ENCODE assay signal across 23 cellular contexts in genomic region chr14:23513466-23514008, GRCh38. TPM values are rescaled to one million over a fixed set of nuclear protein-coding genes. Genes with fewer than 3 reads are reported as not detected.
DNase-seq lines count a peak whose midpoint lies in the region; TF ChIP-seq lines count a peak whose summit lies in the region.
"Had no signal": no experiment of that assay in that cellular context is flagged by ENCODE, and none has a peak within 500 bp of the region (broad histone marks: within the 10 kb centered on the region; RNA-seq: fewer than 3 reads in every experiment).

No MANE protein-coding gene starts in this region.

- peak; percentile 51 for DNase-seq in NCI-H2107 treated with DMSO at 0.1 percent for 48 hours (lab: John Stamatoyannopoulos, UW; ENCODE audit: unreplicated experiment)
- no peak for DNase-seq in NCI-H2107 (lab: John Stamatoyannopoulos, UW)
- DNase-seq in RWPE1 (ENCODE audit: low spot score) = no peak
- peak; percentile 82 for DNase-seq in globus pallidus (ENCODE audit: low spot score)
- no peak for DNase-seq in D341Med (ENCODE audit: low spot score)
- no peak for DNase-seq in type B pancreatic cell (ENCODE audit: extremely low spot score, unreplicated experiment)
- DNase-seq in dermis blood vessel endothelial cell = no peak
- DNase-seq: activated CD4-positive, alpha-beta T cell treated with anti-CD3 and anti-CD28 coated beads, Interleukin-2, amount 10 ng/mL, durations not matched to agents 24 days and 14 days; activated CD8-positive, alpha-beta memory T cell treated with anti-CD3 and anti-CD28 coated beads, Interleukin-2, amount 10 ng/mL, durations not matched to agents 7 days and 5 days; activated naive CD8-positive, alpha-beta T cell treated with anti-CD3 and anti-CD28 coated beads, Interleukin-2, amount 50 U/mL, for 24 hours; Caco-2; foreskin melanocyte; mammary epithelial cell; naive B cell; ovary; stimulated activated naive B cell treated with anti-CD40 and anti-IgM and Interleukin-4, amounts not matched to agents 10 μg/mL and 1 μg/mL and 100 μg/mL, for 72 hours; trophoblast cell had no signal

- peaks cover 5% of the 10 kb centered on the region for H3K36me3 Mint-ChIP-seq in type B pancreatic cell
- H3K36me3 Mint-ChIP-seq: activated CD8-positive, alpha-beta memory T cell treated with anti-CD3 and anti-CD28 coated beads, Interleukin-2, amount 10 ng/mL, durations not matched to agents 7 days and 5 days had no signal

- no peaks in the 10 kb centered on the region for H3K4me1 Mint-ChIP-seq in type B pancreatic cell (ENCODE audit: unreplicated experiment)

- no peak overlapping the region for H3K4me3 Mint-ChIP-seq in type B pancreatic cell
- H3K4me3 Mint-ChIP-seq: activated CD4-positive, alpha-beta T cell treated with anti-CD3 and anti-CD28 coated beads, Interleukin-2, amount 10 ng/mL, durations not matched to agents 24 days and 14 days; activated CD8-positive, alpha-beta memory T cell treated with anti-CD3 and anti-CD28 coated beads, Interleukin-2, amount 10 ng/mL, durations not matched to agents 7 days and 5 days; activated naive CD8-positive, alpha-beta T cell treated with anti-CD3 and anti-CD28 coated beads, Interleukin-2, amount 50 U/mL, for 24 hours; B cell; stimulated activated naive B cell treated with anti-CD40 and anti-IgM and Interleukin-4, amounts not matched to agents 10 μg/mL and 1 μg/mL and 100 μg/mL, for 72 hours; T-helper 1 cell treated with Interleukin-12 subunit alpha and Interleukin-12 subunit beta and Interleukin-4 antibody, amounts not matched to agents 30 μg/mL and 1 μg/mL, for 36 hours had no signal

- peak overlapping the region; percentile 89 for H3K27ac ChIP-seq in RWPE1
- H3K27ac ChIP-seq in stomach smooth muscle (ENCODE audit: low read length) = peak overlapping the region; percentile 31
- H3K27ac ChIP-seq: KMS-11, ovary, SJSA1 had no signal

- no peaks in the 10 kb centered on the region for H3K9me3 Mint-ChIP-seq in type B pancreatic cell
- H3K9me3 Mint-ChIP-seq: activated CD4-positive, alpha-beta T cell treated with anti-CD3 and anti-CD28 coated beads, Interleukin-2, amount 10 ng/mL, durations not matched to agents 24 days and 14 days; activated naive CD8-positive, alpha-beta T cell treated with anti-CD3 and anti-CD28 coated beads, Interleukin-2, amount 50 U/mL, for 24 hours; stimulated activated naive B cell treated with anti-CD40 and anti-IgM and Interleukin-4, amounts not matched to agents 10 μg/mL and 1 μg/mL and 100 μg/mL, for 72 hours; T-helper 1 cell treated with Interleukin-12 subunit alpha and Interleukin-12 subunit beta and Interleukin-4 antibody, amounts not matched to agents 30 μg/mL and 1 μg/mL, for 36 hours had no signal

- POLR2A ChIA-PET in RWPE1 (lab: Yijun Ruan, JAX; ENCODE audit: low non-redundant PET) = no interaction called here

- peaks cover 0 to 3% of the 10 kb centered on the region in 2 donors for H3K36me3 ChIP-seq in stomach smooth muscle (ENCODE audit: control insufficient read depth in 2 of 2, insufficient read depth in 2 of 2, low read length in 2 of 2)
- H3K36me3 ChIP-seq: HAP-1, ovary, SJSA1 had no signal

- H3K27me3 ChIP-seq in stomach smooth muscle (ENCODE audit: control insufficient read depth in 1 of 2, insufficient read depth in 2 of 2, low read length in 2 of 2) = no peaks in the 10 kb centered on the region
- H3K27me3 ChIP-seq: ovary, SJSA1 had no signal

- no peak overlapping the region for H3K9ac ChIP-seq in stomach smooth muscle (ENCODE audit: low read length in 2 of 2)
- H3K9ac ChIP-seq: KMS-11 had no signal

- H3K4me3 ChIP-seq in stomach smooth muscle (ENCODE audit: low read length in 2 of 2) = no peak overlapping the region
- H3K4me3 ChIP-seq: HAP-1, ovary, SJSA1 had no signal

- TF ChIP-seq CTCF in RWPE1 (conservative IDR thresholded peaks at IDR 0.05; ENCODE audit: low read depth) (no peak), type B pancreatic cell (conservative IDR thresholded peaks at IDR 0.05) (no peak)

- CTCF ChIA-PET in RWPE1 (lab: Yijun Ruan, JAX) = no interaction called here

- peaks cover 22% of the 10 kb centered on the region for H3K4me1 ChIP-seq in stomach smooth muscle (ENCODE audit: control insufficient read depth, insufficient read depth, low read length)
- H3K4me1 ChIP-seq: Caco-2, HAP-1, SJSA1 had no signal

- H3K27ac Mint-ChIP-seq in type B pancreatic cell = no peak overlapping the region
- H3K27ac Mint-ChIP-seq: activated CD4-positive, alpha-beta T cell treated with anti-CD3 and anti-CD28 coated beads, Interleukin-2, amount 10 ng/mL, durations not matched to agents 24 days and 14 days; activated CD8-positive, alpha-beta memory T cell treated with anti-CD3 and anti-CD28 coated beads, Interleukin-2, amount 10 ng/mL, durations not matched to agents 7 days and 5 days; activated naive CD8-positive, alpha-beta T cell treated with anti-CD3 and anti-CD28 coated beads, Interleukin-2, amount 50 U/mL, for 24 hours; B cell; stimulated activated naive B cell treated with anti-CD40 and anti-IgM and Interleukin-4, amounts not matched to agents 10 μg/mL and 1 μg/mL and 100 μg/mL, for 72 hours; T-helper 1 cell treated with Interleukin-12 subunit alpha and Interleukin-12 subunit beta and Interleukin-4 antibody, amounts not matched to agents 30 μg/mL and 1 μg/mL, for 36 hours had no signal

- no peaks in the 10 kb centered on the region for H3K27me3 Mint-ChIP-seq in type B pancreatic cell
- H3K27me3 Mint-ChIP-seq: activated CD4-positive, alpha-beta T cell treated with anti-CD3 and anti-CD28 coated beads, Interleukin-2, amount 10 ng/mL, durations not matched to agents 24 days and 14 days; activated CD8-positive, alpha-beta memory T cell treated with anti-CD3 and anti-CD28 coated beads, Interleukin-2, amount 10 ng/mL, durations not matched to agents 7 days and 5 days; activated naive CD8-positive, alpha-beta T cell treated with anti-CD3 and anti-CD28 coated beads, Interleukin-2, amount 50 U/mL, for 24 hours; B cell; naive B cell; stimulated activated naive B cell treated with anti-CD40 and anti-IgM and Interleukin-4, amounts not matched to agents 10 μg/mL and 1 μg/mL and 100 μg/mL, for 72 hours had no signal

- no peaks in the 10 kb centered on the region for H3K9me3 ChIP-seq in stomach smooth muscle (ENCODE audit: control insufficient read depth in 2 of 2, low read length in 2 of 2)
- H3K9me3 ChIP-seq: Caco-2, HAP-1, ovary, SJSA1 had no signal

RNA-seq across cellular contexts. Expression of gene ZFHX2, which starts 38.0 kb away (rescaled TPM):
- total RNA-seq in type B pancreatic cell (ENCODE audit: low replicate concordance) (5.6 and 11.1 TPM in 2 replicates), dermis blood vessel endothelial cell (0.17 and 0.23 TPM in 2 replicates)
- total RNA-seq: SJSA1 had no signal

RNA-seq across cellular contexts. Expression of gene THTPA, which starts 42.5 kb away (rescaled TPM):
- total RNA-seq in type B pancreatic cell (ENCODE audit: low replicate concordance) (14.3 and 16.4 TPM in 2 replicates), dermis blood vessel endothelial cell (6.0 and 10.6 TPM in 2 replicates)

RNA-seq across cellular contexts. Expression of gene NGDN, which starts 44.0 kb away (rescaled TPM):
- total RNA-seq in type B pancreatic cell (ENCODE audit: low replicate concordance) (36.5 and 51.1 TPM in 2 replicates), dermis blood vessel endothelial cell (42.5 and 61.8 TPM in 2 replicates)

RNA-seq across cellular contexts. Expression of gene AP1G2, which starts 54.1 kb away (rescaled TPM):
- 156 and 170 TPM in 2 replicates for total RNA-seq in type B pancreatic cell (ENCODE audit: low replicate concordance)
- total RNA-seq in dermis blood vessel endothelial cell = 28.8 and 29.6 TPM in 2 replicates

Comparison
In these comparisons a context has a peak if more than half of its experiments do, and no peak if none do; other contexts are left out.
1. DNase-seq: peak in NCI-H2107 treated with DMSO at 0.1 percent for 48 hours (single experiment) and globus pallidus (single experiment); none in NCI-H2107 (single experiment), RWPE1 (single experiment), D341Med (single experiment), type B pancreatic cell (single experiment) and dermis blood vessel endothelial cell (single experiment).